ENCODE assay signal across 1 cellular context in genomic region chr6:26520088-26520839, GRCh38.
A peak's percentile ranks its signal among the peaks of the same experiment; 100 is the strongest.
TF ChIP-seq lines count a peak whose summit lies in the region.

No MANE protein-coding gene starts in this region.

TF ChIP-seq in K562, 482 proteins besides CTCF, POLR2A, EP300 and RAD21 (continued from another document and continues in another):
- peak; percentile 42; the same call in 1 of the 2 replicates for TF ChIP-seq MIER1 (IDR thresholded peaks at IDR 0.05; ENCODE audit: low read depth)
- TF ChIP-seq FOXP4 (CRISPR knock-in tag; IDR thresholded peaks at IDR 0.05; ENCODE audit: borderline replicate concordance): peak; percentile 63; the same call in 1 of the 2 replicates
- peak; percentile 87 for TF ChIP-seq HINFP (tag; conservative IDR thresholded peaks at IDR 0.05; ENCODE audit: low read depth)
- peak; percentile 87 for TF ChIP-seq TSHZ1 (CRISPR knock-in tag; IDR thresholded peaks at IDR 0.05)
- TF ChIP-seq PTRF (tag; IDR thresholded peaks at IDR 0.05): peak; percentile 71; the same call in 1 of the 2 replicates
- peak; percentile 35; the same call in 1 of the 2 replicates for TF ChIP-seq NFE2L1 (tag; IDR thresholded peaks at IDR 0.05; ENCODE audit: borderline replicate concordance, low read depth)
- peak; percentile 82 for TF ChIP-seq GTF2E2 (tag; IDR thresholded peaks at IDR 0.05)
- TF ChIP-seq ZFP30 (CRISPR knock-in tag; IDR thresholded peaks at IDR 0.05; ENCODE audit: borderline replicate concordance): no peak
- no peak for TF ChIP-seq RFX5 (IDR thresholded peaks at IDR 0.05; ENCODE audit: low read depth, low read length)
- TF ChIP-seq ZBTB34 (CRISPR knock-in tag; IDR thresholded peaks at IDR 0.05): peak; percentile 81
- TF ChIP-seq ZZZ3 (IDR thresholded peaks at IDR 0.05): no peak
- no peak for TF ChIP-seq SMAD1 (IDR thresholded peaks at IDR 0.05; ENCODE audit: low read depth, low read length, partially characterized antibody)
- 0 out of 4 replicates have a peak, but pooled peaks of 1 of the 2 experiments have one; percentile 35 for TF ChIP-seq NRF1 (conservative IDR thresholded peaks at IDR 0.05 in 1 of 2, IDR thresholded peaks at IDR 0.05 in 1 of 2)
- no peak for TF ChIP-seq ZNF778 (CRISPR knock-in tag; IDR thresholded peaks at IDR 0.05)
- TF ChIP-seq MEIS2 (IDR thresholded peaks at IDR 0.05; ENCODE audit: partially characterized antibody): no peak
- TF ChIP-seq HSF4 (CRISPR knock-in tag; IDR thresholded peaks at IDR 0.05; ENCODE audit: borderline replicate concordance): peak; percentile 88; the same call in 1 of the 2 replicates
- TF ChIP-seq ILK (tag; IDR thresholded peaks at IDR 0.05; ENCODE audit: borderline replicate concordance, low read depth): 0 out of 2 replicates have a peak, but pooled peaks have one; percentile 65
- no peak for TF ChIP-seq CREB5 (CRISPR knock-in tag; IDR thresholded peaks at IDR 0.05)
- 0 out of 2 replicates have a peak, but pooled peaks have one; percentile 51 for TF ChIP-seq NR2F6 (CRISPR knock-in tag; IDR thresholded peaks at IDR 0.05)
- TF ChIP-seq RBM34 (IDR thresholded peaks at IDR 0.05; ENCODE audit: borderline replicate concordance, insufficient read depth, low read length): no peak
- TF ChIP-seq TFAP4 (CRISPR knock-in tag; IDR thresholded peaks at IDR 0.05; ENCODE audit: borderline replicate concordance): peak; percentile 42; the same call in 1 of the 2 replicates
- TF ChIP-seq KAT8 (IDR thresholded peaks at IDR 0.05; ENCODE audit: low read depth): no peak
- TF ChIP-seq PTTG1 (tag; IDR thresholded peaks at IDR 0.05; ENCODE audit: low read depth): peak; percentile 70; the same call in 1 of the 2 replicates
- peak; percentile 42; the same call in 1 of the 2 replicates for TF ChIP-seq JUN (IDR thresholded peaks at IDR 0.05; ENCODE audit: borderline replicate concordance, low read depth, low read length)
- TF ChIP-seq JUN (CRISPR knock-in tag; IDR thresholded peaks at IDR 0.05; ENCODE audit: borderline replicate concordance): no peak
- peak; percentile 24; the same call in 1 of the 2 replicates for TF ChIP-seq ARID4B (CRISPR knock-in tag; IDR thresholded peaks at IDR 0.05)
- TF ChIP-seq HOMEZ (CRISPR knock-in tag; IDR thresholded peaks at IDR 0.05): peak; percentile 82; the same call in 1 of the 2 replicates
- TF ChIP-seq ZKSCAN1 (IDR thresholded peaks at IDR 0.05; ENCODE audit: low read depth, low read length): 0 out of 2 replicates have a peak, but pooled peaks have one; percentile 13
- peak; percentile 85 for TF ChIP-seq ATF4 (CRISPR knock-in tag; IDR thresholded peaks at IDR 0.05)
- no peak for TF ChIP-seq ATF2 (CRISPR knock-in tag; IDR thresholded peaks at IDR 0.05)
- 0 out of 2 replicates have a peak, but pooled peaks have one; percentile 47 for TF ChIP-seq FOXO4 (CRISPR knock-in tag; IDR thresholded peaks at IDR 0.05)
